ENCODE assay signal across 8 cellular contexts in the genomic region with DNA sequence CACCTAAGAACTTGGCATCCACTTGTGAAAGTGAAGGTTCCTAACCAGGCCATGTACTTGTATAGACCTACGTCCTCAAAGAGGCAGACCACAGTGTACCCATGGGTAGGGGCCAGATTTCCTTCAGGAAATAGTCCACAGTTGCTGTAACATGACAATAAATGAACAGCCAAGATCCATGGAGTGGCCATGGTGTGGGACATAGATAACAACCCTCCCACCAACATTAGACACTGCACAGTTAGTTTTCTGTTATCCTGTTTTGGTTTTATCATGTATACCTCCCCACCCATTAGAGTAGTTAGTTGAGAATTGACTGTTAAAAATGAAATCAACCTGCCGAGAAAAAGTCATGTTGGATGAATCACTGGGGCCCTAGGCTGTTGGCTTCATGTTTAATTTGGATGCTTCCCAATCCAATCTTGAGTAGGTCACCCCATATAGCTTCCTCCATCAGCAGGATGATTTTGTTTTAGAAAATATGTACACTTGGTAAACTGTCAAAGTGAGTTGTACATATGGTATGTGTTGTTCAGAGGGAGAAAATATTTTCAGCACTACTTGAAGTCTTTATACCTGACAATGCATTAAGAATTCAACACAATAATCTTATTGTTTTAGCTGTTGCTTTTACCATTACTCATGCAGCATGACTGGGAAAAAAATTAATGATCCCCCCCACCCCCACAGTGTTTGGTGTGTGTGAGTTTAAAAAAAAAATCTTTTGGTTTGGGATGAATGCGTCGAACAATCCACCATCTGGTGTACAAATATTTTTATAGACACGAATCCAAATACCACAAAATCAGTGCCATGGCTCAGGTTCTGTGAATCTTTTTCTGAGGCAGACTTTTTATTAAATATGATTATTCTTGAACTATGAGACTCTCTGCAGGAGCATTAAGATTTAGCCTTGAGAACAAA.
A peak's percentile ranks its signal among the peaks of the same experiment; 100 is the strongest.
DNase-seq lines count a peak whose midpoint lies in the region; ATAC-seq and TF ChIP-seq lines count a peak whose summit lies in the region.

No MANE protein-coding gene starts in this region.

- DNase-seq in ELR (ENCODE audit: low read depth) (peak; percentile 100), RWPE2 (ENCODE audit: low spot score) (peak; percentile 77), fibroblast of lung (ENCODE audit: low read depth in 2 of 2) (peak; percentile 93 to 100), sciatic nerve (ENCODE audit: low spot score) (no peak), 8988T (no peak), OCI-M1 (lab: John Stamatoyannopoulos, UW) (no peak)
- no peak for DNase-seq in activated CD4-positive, alpha-beta T cell treated with anti-CD3 and anti-CD28 coated beads, Interleukin-2, amount 10 ng/mL, durations not matched to agents 7 days and 5 days

- TF ChIP-seq CTCF in RWPE2 (IDR thresholded peaks at IDR 0.05; ENCODE audit: poor library complexity, severe bottlenecking) (no peak), fibroblast of lung (conservative IDR thresholded peaks at IDR 0.05 in 1 of 2, IDR thresholded peaks at IDR 0.05 in 1 of 2; ENCODE audit: low read depth in 1 of 2, low read length in 2 of 2) (no peak)

- no peaks in the 10 kb centered on the region for H3K9me3 Mint-ChIP-seq in activated CD4-positive, alpha-beta T cell treated with anti-CD3 and anti-CD28 coated beads, Interleukin-2, amount 10 ng/mL, durations not matched to agents 7 days and 5 days

- H3K27me3 Mint-ChIP-seq in activated CD4-positive, alpha-beta T cell treated with anti-CD3 and anti-CD28 coated beads, Interleukin-2, amount 10 ng/mL, durations not matched to agents 7 days and 5 days = peaks cover 31% of the 10 kb centered on the region

- H3K36me3 ChIP-seq in RWPE2 (ENCODE audit: low read depth) = no peaks in the 10 kb centered on the region
- no peaks in the 10 kb centered on the region for H3K36me3 ChIP-seq in fibroblast of lung (ENCODE audit: control insufficient read depth, insufficient read depth, low read length)

- H3K4me3 Mint-ChIP-seq in activated CD4-positive, alpha-beta T cell treated with anti-CD3 and anti-CD28 coated beads, Interleukin-2, amount 10 ng/mL, durations not matched to agents 7 days and 5 days = no peak overlapping the region

- H3K36me3 Mint-ChIP-seq in activated CD4-positive, alpha-beta T cell treated with anti-CD3 and anti-CD28 coated beads, Interleukin-2, amount 10 ng/mL, durations not matched to agents 7 days and 5 days (ENCODE audit: low read depth) = no peaks in the 10 kb centered on the region

- H2AFZ ChIP-seq in fibroblast of lung (ENCODE audit: low read length) = no peak overlapping the region

- H3K27ac Mint-ChIP-seq in activated CD4-positive, alpha-beta T cell treated with anti-CD3 and anti-CD28 coated beads, Interleukin-2, amount 10 ng/mL, durations not matched to agents 7 days and 5 days = no peak overlapping the region

- CTCF ChIA-PET in activated CD4-positive, alpha-beta T cell treated with anti-CD3 and anti-CD28 coated beads, Interleukin-2, amount 10 ng/mL, durations not matched to agents 7 days and 5 days (lab: Charles Lee) = interaction anchor here (0.6 kb wide), 1 partner anchor 1295 kb away, joined by 5 read pairs; no protein-coding TSS in a partner anchor

- H3K79me2 ChIP-seq in fibroblast of lung (ENCODE audit: control insufficient read depth, insufficient read depth, low read length) = no peaks in the 10 kb centered on the region

- peak; percentile 79 for ATAC-seq in RWPE2 (ENCODE audit: low read depth)
- peak; percentile 79 for ATAC-seq in sciatic nerve
- no peak for ATAC-seq in HG03025 (IDR thresholded peaks at IDR 0.05; ENCODE audit: low FRiP score, unreplicated experiment)

- POLR2A ChIA-PET in activated CD4-positive, alpha-beta T cell treated with anti-CD3 and anti-CD28 coated beads, Interleukin-2, amount 10 ng/mL, durations not matched to agents 7 days and 5 days (lab: Charles Lee) = no interaction called here

- H3K27me3 ChIP-seq in RWPE2 (ENCODE audit: insufficient read depth, poor library complexity, severe bottlenecking) (no peaks in the 10 kb centered on the region), fibroblast of lung (ENCODE audit: control insufficient read depth, insufficient read depth, low read length) (no peaks in the 10 kb centered on the region)

- no peak overlapping the region for H3K9ac ChIP-seq in fibroblast of lung (ENCODE audit: insufficient read depth, low read length)

- H4K20me1 ChIP-seq in fibroblast of lung (ENCODE audit: control insufficient read depth, extremely low read depth, insufficient read depth, low read length) = no peaks in the 10 kb centered on the region

- peaks cover 5% of the 10 kb centered on the region for H3K4me1 Mint-ChIP-seq in activated CD4-positive, alpha-beta T cell treated with anti-CD3 and anti-CD28 coated beads, Interleukin-2, amount 10 ng/mL, durations not matched to agents 7 days and 5 days

- peaks cover 65% of the 10 kb centered on the region for H3K4me1 ChIP-seq in RWPE2 (ENCODE audit: insufficient read depth, poor library complexity, severe bottlenecking)
- H3K4me1 ChIP-seq in fibroblast of lung (ENCODE audit: control insufficient read depth, extremely low read depth, insufficient read depth, low read length) = peaks cover 21% of the 10 kb centered on the region

- H3K9me3 ChIP-seq in RWPE2 (ENCODE audit: severe bottlenecking) = no peaks in the 10 kb centered on the region
- H3K9me3 ChIP-seq in fibroblast of lung (ENCODE audit: control insufficient read depth, insufficient read depth, low read depth, low read length) = no peaks in the 10 kb centered on the region

- H3K4me2 ChIP-seq in fibroblast of lung (ENCODE audit: extremely low read depth, insufficient read depth, low read length) = peak overlapping the region; percentile 75

- H3K27ac ChIP-seq in RWPE2 (ENCODE audit: poor library complexity, severe bottlenecking) (peak overlapping the region; percentile 100), fibroblast of lung (ENCODE audit: insufficient read depth, low read length) (peak overlapping the region; percentile 83)

- no peak overlapping the region for H3K4me3 ChIP-seq in RWPE2 (ENCODE audit: severe bottlenecking)
- no peak overlapping the region for H3K4me3 ChIP-seq in fibroblast of lung (replicated peaks in 1 of 4; ENCODE audit: control extremely low read depth in 1 of 4, insufficient read depth in 1 of 4, low read depth in 3 of 4, low read length in 4 of 4)

- intact Hi-C loops in sciatic nerve (cut with DNase I) = no loop called here

Comparison
In these comparisons a context has a peak if more than half of its experiments do, and no peak if none do; other contexts are left out.
1. DNase-seq: peak in ELR (single experiment), RWPE2 (single experiment) and fibroblast of lung (2 of 2); none in sciatic nerve (single experiment), activated CD4-positive, alpha-beta T cell treated with anti-CD3 and anti-CD28 coated beads, Interleukin-2, amount 10 ng/mL, durations not matched to agents 7 days and 5 days (single experiment), 8988T (single experiment) and OCI-M1 (single experiment).